Comparison of ENCODE assay signal across 13 cellular contexts in the genomic region with DNA sequence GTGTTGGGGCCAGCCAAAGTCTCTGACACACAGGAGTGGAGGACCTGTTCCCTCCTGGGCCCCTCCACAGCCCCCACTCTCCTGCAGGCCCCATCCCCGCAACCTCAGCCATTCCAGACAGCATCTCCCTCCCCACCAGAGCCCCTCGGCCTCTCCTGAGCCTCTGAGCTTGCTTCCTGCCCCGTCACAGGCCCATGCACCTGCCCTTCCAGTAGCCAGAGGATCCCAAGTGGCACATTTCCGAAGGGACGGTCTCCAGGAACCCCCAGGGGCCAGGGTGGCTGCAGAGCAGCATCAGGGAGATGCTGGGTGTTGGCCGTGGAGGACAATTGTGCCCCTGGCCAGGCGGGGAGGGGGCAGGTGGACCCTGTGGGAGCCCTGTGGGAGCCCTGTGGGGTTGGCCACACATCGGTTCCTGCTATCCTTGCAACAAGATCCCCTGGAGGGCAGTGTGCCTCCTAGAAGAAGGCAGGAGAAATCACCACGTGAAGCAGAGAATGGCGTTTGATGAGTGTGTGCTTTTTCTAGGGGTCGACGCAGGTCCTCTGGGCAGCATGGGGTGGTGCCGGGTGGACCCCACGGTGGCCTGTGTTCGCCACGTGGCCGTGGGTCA. TPM values are rescaled to one million over a fixed set of nuclear protein-coding genes. Genes with fewer than 3 reads are reported as not detected.
DNase-seq lines count a peak whose midpoint lies in the region; ATAC-seq, FAIRE-seq and TF ChIP-seq lines count a peak whose summit lies in the region.
"Had no signal": no experiment of that assay in that cellular context is flagged by ENCODE, and none has a peak within 500 bp of the region (broad histone marks: within the 10 kb centered on the region; RNA-seq: fewer than 3 reads in every experiment).

No MANE protein-coding gene starts in this region.

- peak overlapping the region; percentile 37 for H3K27ac ChIP-seq in A673 (ENCODE audit: low read depth, low read length, poor library complexity, severe bottlenecking)
- peak overlapping the region; percentile 75 for H3K27ac ChIP-seq in rectal smooth muscle tissue (ENCODE audit: low read depth, low read length)

- intact Hi-C loops in A673 (cut with micrococcal nuclease; ENCODE audit: unreplicated experiment) = no loop called here

- H3K27me3 ChIP-seq in A673 (replicated peaks; ENCODE audit: insufficient read depth, low read depth, low read length, poor library complexity) (no peaks in the 10 kb centered on the region), rectal smooth muscle tissue (ENCODE audit: control insufficient read depth, insufficient read depth, low read length) (no peaks in the 10 kb centered on the region)
- H3K27me3 ChIP-seq: MG63 had no signal

- POLR2A ChIA-PET in A673 (lab: Charles Lee; ENCODE audit: low non-redundant PET) = no interaction called here

- no peaks in the 10 kb centered on the region for H3K9me3 ChIP-seq in A673 (ENCODE audit: low read depth, low read length, poor library complexity, severe bottlenecking)
- H3K9me3 ChIP-seq: MG63 had no signal

- DNase-seq in A673 (ENCODE audit: low spot score) = no peak
- peak; percentile 48 for DNase-seq in fibroblast of gingiva (ENCODE audit: low read depth)
- DNase-seq in GM12891 (ENCODE audit: insufficient read length, low spot score) = no peak
- DNase-seq: activated CD4-positive, alpha-beta T cell treated with anti-CD3 and anti-CD28 coated beads, Interleukin-2, amount 50 U/mL, for 4 hours; activated naive CD8-positive, alpha-beta T cell treated with anti-CD3 and anti-CD28 coated beads, Interleukin-2, amount 50 U/mL, for 24 hours; MG63; NCI-H748 treated with DMSO at 0.1 percent for 48 hours had no signal

- H3K4me1 ChIP-seq in A673 (ENCODE audit: insufficient read depth, low read length, poor library complexity, severe bottlenecking) (peaks cover 8% of the 10 kb centered on the region), rectal smooth muscle tissue (ENCODE audit: control insufficient read depth, insufficient read depth, low read length) (peaks cover 42% of the 10 kb centered on the region)

- BruUV-seq in A673 (replicated peaks; lab: Mats Ljungman, UMichigan) = no TSS peak

- H3K4me3 ChIP-seq in A673 (ENCODE audit: low read depth, low read length, poor library complexity, severe bottlenecking) (no peak overlapping the region), rectal smooth muscle tissue (ENCODE audit: low read length) (no peak overlapping the region)
- H3K4me3 ChIP-seq: MG63 had no signal

- no peak for FAIRE-seq in GM12891 (lab: Jason Lieb, UNC)
- FAIRE-seq: G401.6 had no signal

- CTCF ChIA-PET in A673 (lab: Charles Lee) = no interaction called here

- no peak overlapping the region for H3K9ac ChIP-seq in rectal smooth muscle tissue (ENCODE audit: low read length)

- no peak for TF ChIP-seq CTCF in A673 (conservative IDR thresholded peaks at IDR 0.05; ENCODE audit: low read depth, low read length)

- TF ChIP-seq POLR2A in GM12891 (IDR thresholded peaks at IDR 0.05; ENCODE audit: low read depth, low read length) = no peak

- H3K36me3 ChIP-seq in A673 (ENCODE audit: insufficient read depth, low read length, poor library complexity, severe bottlenecking) (peaks cover 90% of the 10 kb centered on the region), rectal smooth muscle tissue (ENCODE audit: control insufficient read depth, insufficient read depth, low read length) (peaks cover 20% of the 10 kb centered on the region)

- peak; percentile 0; the same call in 1 of the 3 replicates for ATAC-seq in SK-N-SH treated with all-trans-retinoic acid at 6 μM for 48 hours
- ATAC-seq in GM21529 (IDR thresholded peaks at IDR 0.05; ENCODE audit: unreplicated experiment) = no peak
- ATAC-seq in HG03521 (IDR thresholded peaks at IDR 0.05; ENCODE audit: unreplicated experiment) = no peak
- no peak for ATAC-seq in HG02981 (IDR thresholded peaks at IDR 0.05; ENCODE audit: unreplicated experiment)
- ATAC-seq: activated naive CD8-positive, alpha-beta T cell treated with anti-CD3 and anti-CD28 coated beads, Interleukin-2, amount 50 U/mL, for 24 hours had no signal

TF ChIP-seq in SK-N-SH treated with all-trans-retinoic acid at 6 μM for 48 hours, 23 proteins besides CTCF, POLR2A, EP300 and RAD21:
- TF ChIP-seq TOX (CRISPR knock-in tag; IDR thresholded peaks at IDR 0.05; ENCODE audit: borderline replicate concordance) (no peak), GLIS3 (CRISPR knock-in tag; IDR thresholded peaks at IDR 0.05) (no peak), CSDC2 (CRISPR knock-in tag; IDR thresholded peaks at IDR 0.05) (no peak), ZFP3 (CRISPR knock-in tag; IDR thresholded peaks at IDR 0.05) (no peak; the same call in 1 of the 2 replicates)

TF ChIP-seq in GM12891, 5 proteins besides CTCF, POLR2A, EP300 and RAD21:
- TF ChIP-seq PAX5 (IDR thresholded peaks at IDR 0.05; ENCODE audit: insufficient read depth, low read length, severe bottlenecking) (no peak), POU2F2 (IDR thresholded peaks at IDR 0.05; ENCODE audit: low read depth, low read length) (no peak)

RNA-seq across cellular contexts. Expression of a gene that starts 45.3 kb away (rescaled TPM):
- total RNA-seq in A673 (2021) = 2.0 and 4.0 TPM in 2 replicates
- 3.0 TPM for polyA plus RNA-seq in GM12891 (2012; ENCODE audit: low read depth, missing spikeins)
